ENCODE assay signal across 8 cellular contexts in genomic region chr6:27388293-27389197, GRCh38. TPM values are rescaled to one million over a fixed set of nuclear protein-coding genes. Genes with fewer than 3 reads are reported as not detected.
A peak's percentile ranks its signal among the peaks of the same experiment; 100 is the strongest.
DNase-seq lines count a peak whose midpoint lies in the region; ATAC-seq, FAIRE-seq and TF ChIP-seq lines count a peak whose summit lies in the region.

Gene ZNF391 (plus strand): TSS chr6:27388759. CDS start chr6:27400371, 11,612 bp downstream.

- no peaks in the 10 kb centered on the region for H3K27me3 Mint-ChIP-seq in T-helper 17 cell
- H3K27me3 Mint-ChIP-seq in astrocyte (ENCODE audit: low read depth, unreplicated experiment), result peaks cover 4% of the 10 kb centered on the region

- H3K9me3 ChIP-seq in T-helper 17 cell (ENCODE audit: control insufficient read depth, low read length, poor library complexity, severe bottlenecking) (peaks cover under 1% of the 10 kb centered on the region), astrocyte (ENCODE audit: insufficient read depth, low read depth, low read length) (no peaks in the 10 kb centered on the region)

- H3K4me2 ChIP-seq in astrocyte (ENCODE audit: low read length), result peak within 1 kb of the TSS; percentile 88

- peak; percentile 89 for ATAC-seq in HG02571 (IDR thresholded peaks at IDR 0.05; ENCODE audit: unreplicated experiment)
- ATAC-seq in T-helper 17 cell, result peak; percentile 92

- H3K4me3 Mint-ChIP-seq in T-helper 17 cell (peak within 1 kb of the TSS; percentile 96), astrocyte (ENCODE audit: unreplicated experiment) (peak within 1 kb of the TSS; percentile 94)

- H3K4me3 ChIP-seq in GM12865 (ENCODE audit: low read depth, low read length) (peak within 1 kb of the TSS; percentile 99), astrocyte (ENCODE audit: insufficient read depth, low read depth, low read length) (peak within 1 kb of the TSS; percentile 80)

- peak within 1 kb of the TSS; percentile 73 for H3K9ac ChIP-seq in astrocyte (ENCODE audit: low read length)

- H2AFZ ChIP-seq in astrocyte (ENCODE audit: low read depth, low read length), result peak within 1 kb of the TSS; percentile 93

- H3K27ac ChIP-seq in astrocyte (ENCODE audit: low read depth, low read length), result peak within 1 kb of the TSS; percentile 41

- no peak for FAIRE-seq in astrocyte (lab: Jason Lieb, UNC)

- no peaks in the 10 kb centered on the region for H3K27me3 ChIP-seq in astrocyte (ENCODE audit: insufficient read depth, low read length)

- H4K20me1 ChIP-seq in astrocyte (ENCODE audit: insufficient read depth, low read length), result no peaks in the 10 kb centered on the region

- H3K4me1 ChIP-seq in astrocyte (ENCODE audit: insufficient read depth, low read length), result no peaks in the 10 kb centered on the region

- DNase-seq in GM12865 (ENCODE audit: low read depth), result peak; percentile 82
- peak; percentile 39 for DNase-seq in NCI-H1048 (lab: John Stamatoyannopoulos, UW)
- DNase-seq in T-helper 17 cell, result peak in 2 of 3 donors; percentile 14 to 58
- DNase-seq in astrocyte (ENCODE audit: low read depth), result peak; percentile 90
- DNase-seq in hepatic stellate cell (ENCODE audit: low spot score), result peak; percentile 69
- DNase-seq in renal cortical epithelial cell (ENCODE audit: low read depth), result peak; percentile 69
- DNase-seq in cortex of kidney (lab: John Stamatoyannopoulos, UW), result no peak

- no peaks in the 10 kb centered on the region for H3K36me3 Mint-ChIP-seq in T-helper 17 cell (ENCODE audit: low read depth)
- H3K36me3 Mint-ChIP-seq in astrocyte (ENCODE audit: low read depth, unreplicated experiment), result peaks cover 17% of the 10 kb centered on the region

- H3K4me1 Mint-ChIP-seq in T-helper 17 cell (peaks cover 2% of the 10 kb centered on the region), astrocyte (ENCODE audit: low read depth, unreplicated experiment) (peaks cover 2% of the 10 kb centered on the region)

- peaks cover 16% of the 10 kb centered on the region for H3K9me3 Mint-ChIP-seq in astrocyte (ENCODE audit: unreplicated experiment)

- no peaks in the 10 kb centered on the region for H3K36me3 ChIP-seq in astrocyte (ENCODE audit: insufficient read depth, low read length)

- TF ChIP-seq CTCF in GM12865 (IDR thresholded peaks at IDR 0.05; ENCODE audit: insufficient read depth, low read depth, low read length, missing control alignments), result no peak
- TF ChIP-seq CTCF in astrocyte (IDR thresholded peaks at IDR 0.05; ENCODE audit: insufficient read depth, low read depth, low read length), result no peak

- no peaks in the 10 kb centered on the region for H3K79me2 ChIP-seq in astrocyte (ENCODE audit: insufficient read depth, low read length)

- H3K27ac Mint-ChIP-seq in T-helper 17 cell (peak within 1 kb of the TSS; percentile 86), astrocyte (ENCODE audit: unreplicated experiment) (peak within 1 kb of the TSS; percentile 97)

RNA-seq across cellular contexts. Expression of gene ZNF391, which starts in this region (rescaled TPM):
- total RNA-seq in T-helper 17 cell, result 1 to 10 TPM in 1 of 2 donors, under 1 TPM in 1; 0.60 to 2.5 TPM
- 6.0 and 7.2 TPM in 2 replicates for total RNA-seq in astrocyte
- 0.69 and 6.6 TPM in 2 replicates for total RNA-seq in renal cortical epithelial cell
